32 cellular contexts compared by ENCODE assay signal in the genomic region with DNA sequence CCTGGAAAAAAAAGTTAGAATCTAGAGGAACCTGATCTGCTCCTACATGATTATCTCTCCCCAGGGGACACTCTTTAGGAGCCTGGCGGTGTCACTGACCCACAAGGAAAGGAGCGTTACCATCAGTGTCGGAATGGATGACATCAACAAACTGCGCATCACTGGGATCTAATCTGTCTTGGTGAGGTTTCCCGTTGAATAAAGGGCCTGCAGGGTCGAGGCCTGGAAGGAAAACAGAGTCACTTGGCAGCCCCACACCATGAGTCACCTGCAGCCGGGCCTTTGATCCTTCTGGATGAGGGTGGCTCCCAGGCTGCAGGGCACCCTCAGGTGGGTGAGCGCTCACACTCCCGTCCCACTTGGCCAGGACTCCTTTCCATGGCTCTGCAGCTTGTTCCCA. TPM values are rescaled to one million over a fixed set of nuclear protein-coding genes. Genes with fewer than 3 reads are reported as not detected.
DNase-seq lines count a peak whose midpoint lies in the region; ATAC-seq, FAIRE-seq and TF ChIP-seq lines count a peak whose summit lies in the region.
"Had no signal": no experiment of that assay in that cellular context is flagged by ENCODE, and none has a peak within 500 bp of the region (broad histone marks: within the 10 kb centered on the region; RNA-seq: fewer than 3 reads in every experiment).

No MANE protein-coding gene starts in this region.

- H3K36me3 Mint-ChIP-seq in MCF 10A (ENCODE audit: insufficient read depth, unreplicated experiment) = no peaks in the 10 kb centered on the region
- H3K36me3 Mint-ChIP-seq: activated naive CD8-positive, alpha-beta T cell had no signal

- peaks cover 5% of the 10 kb centered on the region for H3K27me3 Mint-ChIP-seq in MCF 10A (ENCODE audit: insufficient read depth, unreplicated experiment)

- intact Hi-C loops in MCF 10A (cut with micrococcal nuclease) = no loop called here
- intact Hi-C loops in breast epithelium (cut with DNase I; ENCODE audit: low total_unique reads) = no loop called here

- TF ChIP-seq CTCF in MCF 10A (IDR thresholded peaks at IDR 0.05; ENCODE audit: unreplicated experiment) (no peak), breast epithelium (IDR thresholded peaks at IDR 0.05) (no peak), RWPE2 (IDR thresholded peaks at IDR 0.05; ENCODE audit: poor library complexity, severe bottlenecking) (no peak), keratinocyte (optimal IDR thresholded peaks at IDR 0.05 in 1 of 3, IDR thresholded peaks at IDR 0.05 in 1 of 3, conservative IDR thresholded peaks at IDR 0.05 in 1 of 3; ENCODE audit: extremely low read depth in 1 of 3, insufficient read depth in 2 of 3, low read length in 3 of 3) (no peak)

- H3K9me1 ChIP-seq in keratinocyte (ENCODE audit: control insufficient read depth, extremely low read depth, insufficient read depth, low read length) = no peaks in the 10 kb centered on the region

- H3K4me1 Mint-ChIP-seq in MCF 10A (ENCODE audit: insufficient read depth, unreplicated experiment) = no peaks in the 10 kb centered on the region
- H3K4me1 Mint-ChIP-seq: H9 had no signal

- H3K9me3 ChIP-seq in breast epithelium = no peaks in the 10 kb centered on the region
- H3K9me3 ChIP-seq in RWPE2 (ENCODE audit: severe bottlenecking) = no peaks in the 10 kb centered on the region
- no peaks in the 10 kb centered on the region for H3K9me3 ChIP-seq in keratinocyte (ENCODE audit: control insufficient read depth, low read depth, low read length)
- H3K9me3 ChIP-seq: colonic mucosa, heart right ventricle, left lung, neutrophil, prostate gland, thoracic aorta had no signal

- BruUV-seq in MCF 10A (replicated peaks; lab: Mats Ljungman, UMichigan) = no TSS peak

- H3K4me1 ChIP-seq in breast epithelium = no peaks in the 10 kb centered on the region
- no peaks in the 10 kb centered on the region for H3K4me1 ChIP-seq in RWPE2 (ENCODE audit: insufficient read depth, poor library complexity, severe bottlenecking)
- H3K4me1 ChIP-seq in keratinocyte (ENCODE audit: control insufficient read depth, extremely low read depth, insufficient read depth, low read length) = peaks cover 3% of the 10 kb centered on the region
- H3K4me1 ChIP-seq: colonic mucosa, heart right ventricle, left lung, prostate gland had no signal

- no peak overlapping the region for H3K27ac Mint-ChIP-seq in MCF 10A (ENCODE audit: low read depth, unreplicated experiment)
- H3K27ac Mint-ChIP-seq: activated naive CD8-positive, alpha-beta T cell; CD4-positive, alpha-beta T cell; H9 had no signal

- dilution Hi-C loops in keratinocyte (cut with MboI; ENCODE audit: extremely low pct_ligation_motif_present, low sequenced_read_pairs) = no loop called here

- H2AFZ ChIP-seq in keratinocyte (ENCODE audit: control insufficient read depth, low read length) = peak overlapping the region; percentile 56

- POLR2A ChIA-PET in MCF 10A (lab: Yijun Ruan, JAX) = no interaction called here

- H3K9me3 Mint-ChIP-seq in MCF 10A (ENCODE audit: unreplicated experiment) = no peaks in the 10 kb centered on the region
- H3K9me3 Mint-ChIP-seq: CD4-positive, alpha-beta T cell; H9 had no signal

- TF ChIP-seq POLR2A in breast epithelium (IDR thresholded peaks at IDR 0.05) = no peak
- TF ChIP-seq POLR2A in GM12891 (IDR thresholded peaks at IDR 0.05; ENCODE audit: low read depth, low read length) = no peak

- H3K4me3 Mint-ChIP-seq in MCF 10A (ENCODE audit: unreplicated experiment) = no peak overlapping the region
- H3K4me3 Mint-ChIP-seq: activated naive CD8-positive, alpha-beta T cell; CD4-positive, alpha-beta T cell; H9 had no signal

- DNase-seq in MCF 10A (ENCODE audit: unreplicated experiment) = peak; percentile 63
- DNase-seq in breast epithelium (ENCODE audit: low spot score in 2 of 2) = no peak
- DNase-seq in RWPE2 (ENCODE audit: low spot score) = no peak
- DNase-seq in keratinocyte (ENCODE audit: low read depth, low spot score) = no peak
- no peak for DNase-seq in SIG-M5 treated with dmso at 0.1 percent for 504 hours (lab: John Stamatoyannopoulos, UW; ENCODE audit: unreplicated experiment)
- no peak for DNase-seq in retina
- DNase-seq in GM12891 (ENCODE audit: insufficient read length, low spot score) = no peak
- DNase-seq: activated T-cell treated with anti-CD3 and anti-CD28 coated beads for 4 hours; anterior cingulate cortex; CD4-positive, alpha-beta T cell; colonic mucosa; effector memory CD4-positive, alpha-beta T cell; EL; erythroblast; foreskin melanocyte; H9; heart right ventricle; left lung; mesendoderm; NCI-H2227 treated with DMSO at 0.1 percent for 48 hours; NCI-H748 treated with DMSO at 0.1 percent for 48 hours; stimulated activated naive CD4-positive, alpha-beta T cell had no signal

- no peaks in the 10 kb centered on the region for H3K79me2 ChIP-seq in keratinocyte (ENCODE audit: control insufficient read depth, insufficient read depth, low read length)

- CTCF ChIA-PET in MCF 10A (lab: Yijun Ruan, JAX) = interaction anchor here (0.6 to 0.9 kb wide), 2 partner anchors 32 to 612 kb away, joined by 5 read pairs; no protein-coding TSS in a partner anchor

- H3K9ac ChIP-seq in keratinocyte (ENCODE audit: control insufficient read depth, extremely low read depth, insufficient read depth, low read length) = no peak overlapping the region

- H3K4me3 ChIP-seq in breast epithelium (no peak overlapping the region), RWPE2 (ENCODE audit: severe bottlenecking) (no peak overlapping the region), keratinocyte (ENCODE audit: control insufficient read depth in 2 of 3, extremely low read depth in 1 of 3, insufficient read depth in 2 of 3, low read depth in 1 of 3, low read length in 3 of 3) (no peak overlapping the region)
- H3K4me3 ChIP-seq: cardiac muscle cell, colonic mucosa, heart right ventricle, left lung, prostate gland, thoracic aorta had no signal

- no peaks in the 10 kb centered on the region for H4K20me1 ChIP-seq in keratinocyte (ENCODE audit: control insufficient read depth, extremely low read depth, insufficient read depth, low read length)

- no peaks in the 10 kb centered on the region for H3K36me3 ChIP-seq in breast epithelium
- H3K36me3 ChIP-seq in RWPE2 (ENCODE audit: low read depth) = no peaks in the 10 kb centered on the region
- H3K36me3 ChIP-seq in keratinocyte (ENCODE audit: control insufficient read depth in 2 of 2, extremely low read depth in 1 of 2, insufficient read depth in 2 of 2, low read length in 2 of 2) = no peaks in the 10 kb centered on the region
- H3K36me3 ChIP-seq: cardiac muscle cell, colonic mucosa, heart right ventricle, left lung, neutrophil, prostate gland, thoracic aorta had no signal

- peak overlapping the region; percentile 59 for H3K4me2 ChIP-seq in keratinocyte (ENCODE audit: control insufficient read depth, extremely low read depth, insufficient read depth, low read depth, low read length)

- FAIRE-seq in keratinocyte (lab: Jason Lieb, UNC) (no peak), GM12891 (lab: Jason Lieb, UNC) (no peak)
- FAIRE-seq: A204.1, HTR-8/SVneo had no signal

- H3K27ac ChIP-seq in breast epithelium (no peak overlapping the region), RWPE2 (ENCODE audit: poor library complexity, severe bottlenecking) (no peak overlapping the region), keratinocyte (ENCODE audit: control insufficient read depth, insufficient read depth, low read length) (no peak overlapping the region)
- H3K27ac ChIP-seq: cardiac muscle cell, colonic mucosa, heart right ventricle, left lung, neutrophil, prostate gland, thoracic aorta had no signal

- H3K27me3 ChIP-seq in breast epithelium (no peaks in the 10 kb centered on the region), RWPE2 (ENCODE audit: insufficient read depth, poor library complexity, severe bottlenecking) (no peaks in the 10 kb centered on the region), keratinocyte (ENCODE audit: control insufficient read depth, extremely low read depth, insufficient read depth, low read length) (no peaks in the 10 kb centered on the region)
- H3K27me3 ChIP-seq: colonic mucosa, left lung had no signal

- ATAC-seq in RWPE2 (ENCODE audit: low read depth) (peak; percentile 31; the same call in 2 of the 3 replicates), GM19467 (IDR thresholded peaks at IDR 0.05; ENCODE audit: unreplicated experiment) (no peak)
- ATAC-seq: heart right ventricle, left lung had no signal

RNA-seq across cellular contexts. Expression of gene LIPH, which starts 25.0 kb away (rescaled TPM):
- 0.07 and 0.32 TPM in 2 replicates for total RNA-seq in MCF 10A (2022)
- 10 to 100 TPM in 1 of 3 donors, 1 to 10 TPM in 1, not detected in 1; 5.6 to 10.4 TPM for total RNA-seq in breast epithelium
- 0.58 to 1.7 TPM (median 1.1 TPM) in 3 replicates for polyA plus RNA-seq in keratinocyte
- 2.8 TPM for polyA plus RNA-seq in keratinocyte (2011; ENCODE audit: low read depth)
- 0.60 and 1.5 TPM in 2 replicates for polyA plus RNA-seq in keratinocyte (2011; cell fraction: cytosol; rRNA removed)
- 3.9 and 4.6 TPM in 2 replicates for polyA plus RNA-seq in keratinocyte (2011; cell fraction: nucleus; rRNA removed)
- polyA plus RNA-seq in keratinocyte (2012; ENCODE audit: low replicate concordance) = 0.34 and 5.9 TPM in 2 replicates
- 0.85 to 3.0 TPM (median 1.3 TPM) in 3 replicates for polyA minus RNA-seq in keratinocyte
- polyA minus RNA-seq in keratinocyte (2011; cell fraction: cytosol; rRNA and poly(A)+ RNA removed) = 1.7 TPM
- polyA minus RNA-seq in keratinocyte (2011; cell fraction: nucleus; rRNA and poly(A)+ RNA removed) = 3.4 and 4.7 TPM in 2 replicates
- 1.1 TPM for polyA plus RNA-seq in GM12891 (2012; ENCODE audit: low read depth, missing spikeins)
- total RNA-seq: CD4-positive, alpha-beta T cell; myocyte; T-helper 2 cell treated with Interferon-gamma antibody and Interleukin-4, amounts not matched to agents 100 ng/mL and 5 ng/mL, for 36 hours had no signal
- polyA plus RNA-seq: heart right ventricle had no signal

RNA-seq across cellular contexts. Expression of gene TMEM41A, which starts 28.5 kb away (rescaled TPM):
- 15.3 and 20.0 TPM in 2 replicates for total RNA-seq in MCF 10A (2022)
- total RNA-seq in breast epithelium = 10 to 100 TPM; 11.5 to 22.2 (median 15.1) TPM
- polyA plus RNA-seq in keratinocyte = 30.8 to 36.8 TPM (median 31.9 TPM) in 3 replicates
- 8.6 TPM for polyA plus RNA-seq in keratinocyte (2011; ENCODE audit: low read depth)
- polyA plus RNA-seq in keratinocyte (2011; cell fraction: cytosol; rRNA removed) = 18.8 and 30.8 TPM in 2 replicates
- 55.1 and 60.5 TPM in 2 replicates for polyA plus RNA-seq in keratinocyte (2011; cell fraction: nucleus; rRNA removed)
- polyA plus RNA-seq in keratinocyte (2012; ENCODE audit: low replicate concordance) = 18.6 and 26.5 TPM in 2 replicates
- polyA minus RNA-seq in keratinocyte = 14.0 to 32.1 TPM (median 31.0 TPM) in 3 replicates
- 30.1 TPM for polyA minus RNA-seq in keratinocyte (2011; cell fraction: cytosol; rRNA and poly(A)+ RNA removed)
- 25.1 and 45.0 TPM in 2 replicates for polyA minus RNA-seq in keratinocyte (2011; cell fraction: nucleus; rRNA and poly(A)+ RNA removed)
- polyA plus RNA-seq in GM12891 (2012; ENCODE audit: low read depth, missing spikeins) = 8.8 TPM

RNA-seq across cellular contexts. Expression of gene SENP2, which starts 58.7 kb away (rescaled TPM):
- total RNA-seq in MCF 10A (2022) (27.0 and 38.5 TPM in 2 replicates), breast epithelium (10 to 100 TPM; 32.0 to 45.2 (median 34.4) TPM)
- 8.7 to 14.0 TPM (median 12.6 TPM) in 3 replicates for polyA plus RNA-seq in keratinocyte
- polyA plus RNA-seq in keratinocyte (2011; ENCODE audit: low read depth) = 70.8 TPM
- 10.6 and 15.4 TPM in 2 replicates for polyA plus RNA-seq in keratinocyte (2011; cell fraction: cytosol; rRNA removed)
- 10.8 and 13.3 TPM in 2 replicates for polyA plus RNA-seq in keratinocyte (2011; cell fraction: nucleus; rRNA removed)
- 19.5 and 23.0 TPM in 2 replicates for polyA plus RNA-seq in keratinocyte (2012; ENCODE audit: low replicate concordance)
- 2.2 to 11.5 TPM (median 10.7 TPM) in 3 replicates for polyA minus RNA-seq in keratinocyte
- 18.2 TPM for polyA minus RNA-seq in keratinocyte (2011; cell fraction: cytosol; rRNA and poly(A)+ RNA removed)
- polyA minus RNA-seq in keratinocyte (2011; cell fraction: nucleus; rRNA and poly(A)+ RNA removed) = 3.1 and 8.5 TPM in 2 replicates
- 15.7 TPM for polyA plus RNA-seq in GM12891 (2012; ENCODE audit: low read depth, missing spikeins)
